Comparison of ENCODE assay signal across 8 cellular contexts in genomic region chr5:398475-399295, GRCh38. TPM values are rescaled to one million over a fixed set of nuclear protein-coding genes. Genes with fewer than 3 reads are reported as not detected.
DNase-seq lines count a peak whose midpoint lies in the region; ATAC-seq and TF ChIP-seq lines count a peak whose summit lies in the region.

No MANE protein-coding gene starts in this region.

- H3K4me3 ChIP-seq in Peyer's patch (no peak overlapping the region), urinary bladder (ENCODE audit: low read depth, low read length) (no peak overlapping the region), tibial nerve (no peak overlapping the region)

- no peak for TF ChIP-seq EP300 in tibial nerve (IDR thresholded peaks at IDR 0.05)

- TF ChIP-seq POLR2A in Peyer's patch (IDR thresholded peaks at IDR 0.05) = no peak
- TF ChIP-seq POLR2A in tibial nerve (IDR thresholded peaks at IDR 0.05) = no peak

- DNase-seq in stimulated activated CD4-positive, alpha-beta T cell treated with anti-CD3 and anti-CD28 coated beads, Interleukin-15, amount 100 ng/mL, for 24 hours = peak; percentile 46
- no peak for DNase-seq in stimulated activated CD4-positive, alpha-beta T cell treated with anti-CD3 and anti-CD28 coated beads, Interleukin-1b, Interleukin-23, amount 100 ng/mL, for 48 hours
- peak; percentile 10 to 44 (median 42) for DNase-seq in Peyer's patch
- peak; percentile 51 for DNase-seq in islet precursor cell
- DNase-seq in tibial nerve (ENCODE audit: low spot score in 2 of 2) = no peak
- no peak for DNase-seq in UCSD-AML1 (lab: John Stamatoyannopoulos, UW; ENCODE audit: unreplicated experiment)

- 89% methylated on average over 35 of the region's 35 CpGs for WGBS in urinary bladder
- WGBS in tibial nerve, 2 donors = 95 to 97% methylated on average over 33 of the region's 35 CpGs

- H3K36me3 ChIP-seq in Peyer's patch (no peaks in the 10 kb centered on the region), urinary bladder (ENCODE audit: insufficient read depth) (no peaks in the 10 kb centered on the region), tibial nerve (no peaks in the 10 kb centered on the region)

- H3K27ac ChIP-seq in Peyer's patch (peak overlapping the region in 3 of 4 donors; percentile 65 to 76 (median 68)), urinary bladder (ENCODE audit: low read depth) (peak overlapping the region; percentile 81), tibial nerve (peak overlapping the region in 2 of 4 donors; percentile 28 to 59)

- ATAC-seq in GM19035 (IDR thresholded peaks at IDR 0.05; ENCODE audit: unreplicated experiment) = no peak

- TF ChIP-seq CTCF in Peyer's patch (IDR thresholded peaks at IDR 0.05) = no peak
- no peak for TF ChIP-seq CTCF in tibial nerve (IDR thresholded peaks at IDR 0.05)

- no peaks in the 10 kb centered on the region for H3K9me3 ChIP-seq in Peyer's patch
- no peaks in the 10 kb centered on the region for H3K9me3 ChIP-seq in tibial nerve

- H3K27me3 ChIP-seq in Peyer's patch = no peaks in the 10 kb centered on the region
- H3K27me3 ChIP-seq in tibial nerve = no peaks in the 10 kb centered on the region

- peaks cover 3 to 12% (median 10%) of the 10 kb centered on the region in 4 donors for H3K4me1 ChIP-seq in Peyer's patch
- H3K4me1 ChIP-seq in urinary bladder (ENCODE audit: insufficient read depth) = peaks cover 3% of the 10 kb centered on the region
- peaks cover 0 to 16% (median 14%) of the 10 kb centered on the region in 4 donors for H3K4me1 ChIP-seq in tibial nerve

RNA-seq across cellular contexts. Expression of gene EXOC3, which starts 44.3 kb away (rescaled TPM):
- 100 to 1,000 TPM in 3 of 4 donors, 10 to 100 TPM in 1; 74.3 to 201 (median 141) TPM for total RNA-seq in Peyer's patch
- total RNA-seq in urinary bladder = 31.7 TPM
- polyA plus RNA-seq in urinary bladder = 61.4 TPM
- 10 to 100 TPM; 53.5 to 98.4 (median 58.8) TPM for total RNA-seq in tibial nerve

Comparison
In these comparisons a context has a peak if more than half of its experiments do, and no peak if none do; other contexts are left out.
1. DNase-seq: peak in stimulated activated CD4-positive, alpha-beta T cell treated with anti-CD3 and anti-CD28 coated beads, Interleukin-15, amount 100 ng/mL, for 24 hours (single experiment), Peyer's patch (3 of 3) and islet precursor cell (single experiment); none in stimulated activated CD4-positive, alpha-beta T cell treated with anti-CD3 and anti-CD28 coated beads, Interleukin-1b, Interleukin-23, amount 100 ng/mL, for 48 hours (single experiment), tibial nerve (0 of 2) and UCSD-AML1 (single experiment).